In the genomic region with DNA sequence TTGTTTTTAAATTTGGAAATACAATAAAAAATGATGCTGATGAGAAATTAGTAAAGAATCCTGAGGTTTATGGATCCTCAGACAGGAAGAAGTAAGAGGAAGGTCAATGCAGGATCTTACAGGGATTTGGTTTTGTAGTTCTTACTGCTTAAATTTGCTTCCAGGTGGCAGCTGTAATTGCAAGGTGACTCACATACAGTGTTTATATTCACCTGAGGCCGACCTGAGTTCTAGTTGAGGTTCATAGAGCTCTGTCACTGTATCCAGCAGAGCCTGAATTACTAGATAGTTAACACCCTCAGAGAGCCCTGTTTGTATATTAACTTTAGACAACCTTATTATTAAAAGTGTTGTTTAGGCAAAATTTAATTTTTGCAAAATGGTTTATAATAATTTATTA, we compare ENCODE assay signal across 8 cellular contexts. TPM values are rescaled to one million over a fixed set of nuclear protein-coding genes. Genes with fewer than 3 reads are reported as not detected.
DNase-seq lines count a peak whose midpoint lies in the region; ATAC-seq, FAIRE-seq and TF ChIP-seq lines count a peak whose summit lies in the region.

No MANE protein-coding gene starts in this region.

- no peak for FAIRE-seq in A549 (lab: Jason Lieb, UNC)

- WGBS in A549 (ENCODE audit: missing lambda C conversion rate): 71% methylated on average over 1 of the region's 1 CpG
- 47% methylated on average over 1 of the region's 1 CpG for WGBS in prostate gland

- intact Hi-C loops in mucosa of descending colon (cut with DNase I, micrococcal nuclease): no loop called here
- intact Hi-C loops in prostate gland (cut with DNase I): no loop called here
- intact Hi-C loops in dorsolateral prefrontal cortex (cut with DNase I): loop anchor here in 1 of 2 donors (2.0 kb wide), 1 partner anchor 19 kb away; no protein-coding TSS in a partner anchor

- no peak overlapping the region for H3K9ac ChIP-seq in HUES48 (ENCODE audit: low read depth, low read length)

- DNase-seq in A549 (ENCODE audit: low read depth in 1 of 2, low spot score in 1 of 2) (no peak), mucosa of descending colon (no peak), prostate gland (ENCODE audit: low spot score) (no peak), dorsolateral prefrontal cortex (no peak)
- no peak for DNase-seq in activated naive CD8-positive, alpha-beta T cell treated with anti-CD3 and anti-CD28 coated beads, Interleukin-2, amount 50 U/mL, for 24 hours
- DNase-seq in activated CD4-positive, CD25-positive, alpha-beta regulatory T cell treated with anti-CD3 and anti-CD28 coated beads, Interleukin-2, amount 50 U/mL, for 72 hours: no peak

- H3K9me3 Mint-ChIP-seq in activated naive CD8-positive, alpha-beta T cell treated with anti-CD3 and anti-CD28 coated beads, Interleukin-2, amount 50 U/mL, for 24 hours: no peaks in the 10 kb centered on the region

- POLR2A ChIA-PET in A549 (lab: Yijun Ruan, JAX): no interaction called here

- no peaks in the 10 kb centered on the region for H3K27me3 ChIP-seq in HUES48 (ENCODE audit: control insufficient read depth, insufficient read depth, low read length)
- no peaks in the 10 kb centered on the region for H3K27me3 ChIP-seq in prostate gland (replicated peaks; ENCODE audit: insufficient read depth)
- H3K27me3 ChIP-seq in dorsolateral prefrontal cortex: no peaks in the 10 kb centered on the region

- H3K9me3 ChIP-seq in A549 (no peaks in the 10 kb centered on the region), HUES48 (ENCODE audit: control insufficient read depth, insufficient read depth, low read length) (no peaks in the 10 kb centered on the region), mucosa of descending colon (no peaks in the 10 kb centered on the region), prostate gland (no peaks in the 10 kb centered on the region)

- no peak for ATAC-seq in A549
- no peak for ATAC-seq in activated naive CD8-positive, alpha-beta T cell treated with anti-CD3 and anti-CD28 coated beads, Interleukin-2, amount 50 U/mL, for 24 hours
- ATAC-seq in mucosa of descending colon: peak; percentile 64
- ATAC-seq in HG02798 (IDR thresholded peaks at IDR 0.05; ENCODE audit: poor library complexity, unreplicated experiment): no peak

- peak overlapping the region; percentile 99 for H3K27ac Mint-ChIP-seq in activated naive CD8-positive, alpha-beta T cell treated with anti-CD3 and anti-CD28 coated beads, Interleukin-2, amount 50 U/mL, for 24 hours

- TF ChIP-seq RAD21 in A549 (conservative IDR thresholded peaks at IDR 0.05 in 1 of 2, IDR thresholded peaks at IDR 0.05 in 1 of 2): no peak

- peaks cover 50% of the 10 kb centered on the region for H3K4me1 Mint-ChIP-seq in activated naive CD8-positive, alpha-beta T cell treated with anti-CD3 and anti-CD28 coated beads, Interleukin-2, amount 50 U/mL, for 24 hours

- TF ChIP-seq CTCF in A549 (IDR thresholded peaks at IDR 0.05) (no peak), mucosa of descending colon (IDR thresholded peaks at IDR 0.05) (no peak), prostate gland (IDR thresholded peaks at IDR 0.05) (no peak), dorsolateral prefrontal cortex (IDR thresholded peaks at IDR 0.05 in 54 of 56, conservative IDR thresholded peaks at IDR 0.05 in 2 of 56; ENCODE audit: low read depth in 1 of 56, partially characterized antibody in 56 of 56) (no peak)

- H3K27ac ChIP-seq in A549 (peak overlapping the region; percentile 32 to 81; a peak in 3 of 6 replicates), HUES48 (ENCODE audit: low read depth, low read length) (no peak overlapping the region), prostate gland (peak overlapping the region in 1 of 2 donors; percentile 94), dorsolateral prefrontal cortex (peak overlapping the region in 19 of 59 donors; percentile 61 to 98 (median 93))

- H3K36me3 ChIP-seq in HUES48 (ENCODE audit: control insufficient read depth, insufficient read depth, low read length) (peaks cover 18% of the 10 kb centered on the region), mucosa of descending colon (ENCODE audit: low read depth) (no peaks in the 10 kb centered on the region), prostate gland (no peaks in the 10 kb centered on the region)

- H3K4me1 ChIP-seq in A549 (peaks cover 24% of the 10 kb centered on the region), HUES48 (ENCODE audit: control insufficient read depth, insufficient read depth, low read length) (peaks cover 25% of the 10 kb centered on the region), mucosa of descending colon (ENCODE audit: low read depth) (peaks cover 14% of the 10 kb centered on the region), prostate gland (replicated peaks) (no peaks in the 10 kb centered on the region)

- TF ChIP-seq POLR2A in A549 (IDR thresholded peaks at IDR 0.05; ENCODE audit: low read length) (no peak), prostate gland (IDR thresholded peaks at IDR 0.05) (no peak)

- H3K4me3 ChIP-seq in A549 (no peak overlapping the region; the same call in 2 of the 3 replicates), HUES48 (ENCODE audit: low read depth, low read length) (peak overlapping the region; percentile 92; the same call in 1 of the 2 replicates), mucosa of descending colon (no peak overlapping the region), prostate gland (no peak overlapping the region), dorsolateral prefrontal cortex (peak overlapping the region in 27 of 59 donors; percentile 75 to 97 (median 93))

- H3K4me3 Mint-ChIP-seq in activated naive CD8-positive, alpha-beta T cell treated with anti-CD3 and anti-CD28 coated beads, Interleukin-2, amount 50 U/mL, for 24 hours: peak overlapping the region; percentile 96

- H3K36me3 Mint-ChIP-seq in activated naive CD8-positive, alpha-beta T cell treated with anti-CD3 and anti-CD28 coated beads, Interleukin-2, amount 50 U/mL, for 24 hours (ENCODE audit: low read depth): peaks cover 23% of the 10 kb centered on the region

- H3K4me2 ChIP-seq in A549: peak overlapping the region; percentile 88

- H3K27me3 Mint-ChIP-seq in activated naive CD8-positive, alpha-beta T cell treated with anti-CD3 and anti-CD28 coated beads, Interleukin-2, amount 50 U/mL, for 24 hours: no peaks in the 10 kb centered on the region

- CTCF ChIA-PET in A549 (lab: Yijun Ruan, JAX): interaction anchor here (1.3 to 4.0 kb wide), 2 partner anchors 19 to 21 kb away, joined by 3 to 17 read pairs; no protein-coding TSS in a partner anchor

- TF ChIP-seq EP300 in A549 (IDR thresholded peaks at IDR 0.05): no peak

TF ChIP-seq in A549, 52 proteins besides CTCF, POLR2A, EP300 and RAD21:
- TF ChIP-seq RCOR1 (IDR thresholded peaks at IDR 0.05; ENCODE audit: low read depth, low read length) (no peak), MAZ (IDR thresholded peaks at IDR 0.05; ENCODE audit: borderline replicate concordance, low read depth, low read length) (no peak), CBX2 (IDR thresholded peaks at IDR 0.05; ENCODE audit: borderline replicate concordance, low read depth) (no peak), JUNB (IDR thresholded peaks at IDR 0.05) (no peak), E2F6 (IDR thresholded peaks at IDR 0.05; ENCODE audit: borderline replicate concordance, low read depth) (no peak), RNF2 (IDR thresholded peaks at IDR 0.05; ENCODE audit: borderline replicate concordance, low read depth) (no peak), ELK1 (IDR thresholded peaks at IDR 0.05; ENCODE audit: low read depth, low read length) (no peak), PBX3 (IDR thresholded peaks at IDR 0.05) (no peak), GATA3 (IDR thresholded peaks at IDR 0.05; ENCODE audit: borderline replicate concordance) (no peak)

RNA-seq across cellular contexts. Expression of gene WDR26, which starts 1.4 kb away (rescaled TPM):
- polyA plus RNA-seq in A549 (2011; rRNA removed) (38.4 and 55.4 TPM in 2 replicates), A549 (2017; fragmentation: RNase III; extraction: RNeasy Plus Mini Kit Qiagen cat#74134 plus additional on column Dnase treatment) (44.3 to 45.9 TPM (median 45.2 TPM) in 3 replicates)
- polyA plus RNA-seq in A549 (2012; cell fraction: cytosol; rRNA removed): 16.9 and 17.1 TPM in 2 replicates
- polyA plus RNA-seq in A549 (2012; cell fraction: nucleus; rRNA removed): 10.6 and 14.0 TPM in 2 replicates
- polyA minus RNA-seq in A549 (2011; rRNA and poly(A)+ RNA removed): 51.8 and 53.8 TPM in 2 replicates
- total RNA-seq in mucosa of descending colon (10 to 100 TPM; 64.4 to 86.3 (median 67.4) TPM), prostate gland (10 to 100 TPM; 50.7 to 72.9 TPM), dorsolateral prefrontal cortex (10 to 100 TPM; 54.5 to 95.7 (median 71.1) TPM)
